1 cellular context compared by ENCODE assay signal in genomic region chr16:83561876-83562275, GRCh38.
TF ChIP-seq lines count a peak whose summit lies in the region.

No MANE protein-coding gene starts in this region.

TF ChIP-seq in HEK293, 187 proteins besides CTCF, POLR2A, EP300 and RAD21 (continued from another document):
- TF ChIP-seq REST (tag by site-specific recombination; IDR thresholded peaks at IDR 0.05) (peak; percentile 84), HOXA7 (CRISPR knock-in tag; IDR thresholded peaks at IDR 0.05; ENCODE audit: borderline replicate concordance) (no peak)
